ENCODE assay signal across 8 cellular contexts in the genomic region with DNA sequence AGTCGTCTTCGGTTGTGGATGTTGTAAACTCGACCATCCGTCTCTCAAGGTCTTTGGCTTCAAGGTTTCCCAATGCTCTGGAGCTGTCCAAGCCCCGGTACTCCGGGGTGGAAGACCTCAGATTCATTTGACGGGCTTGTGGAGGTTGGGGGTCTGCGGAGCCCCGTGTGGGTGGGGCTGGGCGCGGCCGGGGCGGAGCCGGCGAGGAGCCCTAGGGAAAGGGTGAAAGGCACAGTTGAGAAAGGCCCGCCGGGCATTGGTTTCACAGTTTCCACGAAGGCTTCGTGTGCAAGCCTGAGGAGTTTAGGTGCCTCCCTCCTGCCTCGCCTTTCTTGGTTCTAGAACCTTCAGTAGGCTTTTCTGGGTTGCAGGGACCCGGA. TPM values are rescaled to one million over a fixed set of nuclear protein-coding genes. Genes with fewer than 3 reads are reported as not detected.
A peak's percentile ranks its signal among the peaks of the same experiment; 100 is the strongest.
DNase-seq lines count a peak whose midpoint lies in the region; ATAC-seq, FAIRE-seq and TF ChIP-seq lines count a peak whose summit lies in the region.

No MANE protein-coding gene starts in this region.

- peak overlapping the region; percentile 85 for H2AFZ ChIP-seq in OCI-LY3 (ENCODE audit: low read depth, low read length)

- H3K79me2 ChIP-seq in OCI-LY3 (ENCODE audit: low read length) = peaks cover 44% of the 10 kb centered on the region

- no peak for FAIRE-seq in urothelium cell line (lab: Jason Lieb, UNC)

- H4K20me1 ChIP-seq in OCI-LY3 (ENCODE audit: insufficient read depth, low read length) = peaks cover 9% of the 10 kb centered on the region; the same call in 1 of the 2 replicates

- intact Hi-C loops in ovary (cut with DNase I) = loop anchor here in 2 of 4 donors (5.0 kb wide), 2 partner anchors 38 to 103 kb away; a partner anchor contains a TSS

- TF ChIP-seq CTCF in GM12865 (IDR thresholded peaks at IDR 0.05; ENCODE audit: insufficient read depth, low read depth, low read length, missing control alignments) (no peak), OCI-LY3 (IDR thresholded peaks at IDR 0.05; ENCODE audit: low read depth, low read length) (no peak), fibroblast of mammary gland (conservative IDR thresholded peaks at IDR 0.05; ENCODE audit: control insufficient read depth, insufficient read depth, low read depth, low read length) (no peak), ovary (IDR thresholded peaks at IDR 0.05) (no peak)

- peaks cover 7% of the 10 kb centered on the region for H3K36me3 ChIP-seq in OCI-LY3 (replicated peaks; ENCODE audit: low read depth, low read length)
- H3K36me3 ChIP-seq in ovary = no peaks in the 10 kb centered on the region

- H3K27ac ChIP-seq in OCI-LY3 (ENCODE audit: low read length) (peak overlapping the region; percentile 64), ovary (peak overlapping the region; percentile 65 to 80)

- H3K4me2 ChIP-seq in OCI-LY3 (ENCODE audit: low read length) = peak overlapping the region; percentile 86

- H3K27me3 ChIP-seq in OCI-LY3 (ENCODE audit: low read depth, low read length) (no peaks in the 10 kb centered on the region), ovary (no peaks in the 10 kb centered on the region)

- H3K4me3 ChIP-seq in GM12865 (ENCODE audit: low read depth, low read length) = peak overlapping the region; percentile 82
- H3K4me3 ChIP-seq in OCI-LY3 (ENCODE audit: low read length) = peak overlapping the region; percentile 77
- H3K4me3 ChIP-seq in fibroblast of mammary gland (ENCODE audit: control insufficient read depth, low read depth, low read length) = peak overlapping the region; percentile 60
- H3K4me3 ChIP-seq in ovary = peak overlapping the region; percentile 30

- H3K9ac ChIP-seq in OCI-LY3 (ENCODE audit: low read length) = peak overlapping the region; percentile 62

- no peak for ATAC-seq in GM19397 (IDR thresholded peaks at IDR 0.05; ENCODE audit: unreplicated experiment)

- DNase-seq in GM12865 (ENCODE audit: low read depth) (no peak), fibroblast of mammary gland (ENCODE audit: low read depth) (no peak), ovary (no peak), urothelium cell line (ENCODE audit: low spot score) (no peak), NCI-H1092 treated with DMSO at 0.1 percent for 48 hours (lab: John Stamatoyannopoulos, UW) (no peak), medulla oblongata (ENCODE audit: extremely low spot score) (no peak)

- no peak for TF ChIP-seq POLR2A in ovary (IDR thresholded peaks at IDR 0.05)

- H3K4me1 ChIP-seq in OCI-LY3 (ENCODE audit: low read length) = peaks cover 24% of the 10 kb centered on the region
- peaks cover 5% of the 10 kb centered on the region for H3K4me1 ChIP-seq in ovary (ENCODE audit: insufficient read depth)

- WGBS in ovary, 3 donors = 4 to 6% (median 4%) methylated on average over 21 of the region's 21 CpGs

- H3K9me3 ChIP-seq in OCI-LY3 (ENCODE audit: insufficient read depth, low read length) = 0 out of 2 replicates have a peak, but pooled peaks cover 3% of the 10 kb centered on the region
- no peaks in the 10 kb centered on the region for H3K9me3 ChIP-seq in ovary

- TF ChIP-seq EP300 in ovary (IDR thresholded peaks at IDR 0.05) = no peak

RNA-seq across cellular contexts. Expression of a gene that starts 0.4 kb away (rescaled TPM):
- total RNA-seq in ovary = 10 to 100 TPM; 43.4 to 90.2 (median 61.6) TPM
- 10 to 100 TPM in 1 of 2 donors, 1 to 10 TPM in 1; 7.1 to 14.8 TPM for polyA plus RNA-seq in ovary

Comparison
In these comparisons a context has a peak if more than half of its experiments do, and no peak if none do; other contexts are left out.
1. H3K4me3 ChIP-seq: peak in every context shown above with its lines; median percentile 82 in GM12865; 77 in OCI-LY3; 60 in fibroblast of mammary gland; 30 in ovary.